In the genomic region with DNA sequence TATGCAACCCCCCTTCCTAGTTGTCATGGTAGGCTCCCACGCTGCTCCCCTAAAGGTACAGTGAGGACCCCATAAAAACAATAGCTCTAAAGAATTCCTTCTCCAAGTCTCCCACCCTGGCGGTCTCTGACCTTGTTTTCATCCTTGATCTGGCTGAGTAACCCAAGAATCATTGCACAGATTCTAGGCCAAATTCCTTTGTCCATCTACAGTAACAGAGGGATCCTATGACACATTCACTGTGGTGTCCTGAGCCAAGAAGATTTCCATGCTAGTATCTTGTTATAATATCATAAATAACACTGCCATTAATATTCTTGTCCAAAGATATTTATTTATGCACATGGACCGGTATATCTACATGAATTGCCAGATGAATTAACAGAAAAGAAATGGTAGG, we compare ENCODE assay signal across 25 cellular contexts.
DNase-seq lines count a peak whose midpoint lies in the region; ATAC-seq, FAIRE-seq and TF ChIP-seq lines count a peak whose summit lies in the region.
"Had no signal": no experiment of that assay in that cellular context is flagged by ENCODE, and none has a peak within 500 bp of the region (broad histone marks: within the 10 kb centered on the region; RNA-seq: fewer than 3 reads in every experiment).

No MANE protein-coding gene starts in this region.

- FAIRE-seq in HTR-8/SVneo (lab: Jason Lieb, UNC): no peak
- FAIRE-seq: A549, G401.6, GM12891, H54, HepG2 had no signal

- intact Hi-C loops in psoas muscle (cut with DNase I) (no loop called here), posterior cingulate gyrus (cut with DNase I) (no loop called here)

- no peak for TF ChIP-seq CTCF in HFFc6 (IDR thresholded peaks at IDR 0.05)
- TF ChIP-seq CTCF in fibroblast of mammary gland (conservative IDR thresholded peaks at IDR 0.05; ENCODE audit: control insufficient read depth, insufficient read depth, low read depth, low read length): no peak
- TF ChIP-seq CTCF in psoas muscle (IDR thresholded peaks at IDR 0.05): no peak

- no peaks in the 10 kb centered on the region for H3K27me3 ChIP-seq in psoas muscle (ENCODE audit: insufficient read depth in 3 of 3, low read length in 2 of 3)
- H3K27me3 ChIP-seq: BLaER1 treated with 17β-estradiol and CSF1 and Interleukin-3, amounts not matched to agents 10 nM and 100 nM had no signal

- H3K36me3 ChIP-seq in psoas muscle (ENCODE audit: insufficient read depth in 1 of 2, low read depth in 1 of 2): no peaks in the 10 kb centered on the region
- H3K36me3 ChIP-seq: BLaER1 treated with 17β-estradiol and CSF1 and Interleukin-3, amounts not matched to agents 10 nM and 100 nM had no signal

- H3K4me3 Mint-ChIP-seq in HFFc6: peak overlapping the region; percentile 5; the same call in 1 of the 2 replicates
- H3K4me3 Mint-ChIP-seq: B cell; CD4-positive, CD25-positive, alpha-beta regulatory T cell; CD8-positive, alpha-beta memory T cell; GM23338; IgD-negative memory B cell had no signal

- H3K27ac Mint-ChIP-seq in HFFc6: peak overlapping the region; percentile 57
- H3K27ac Mint-ChIP-seq: B cell; CD4-positive, CD25-positive, alpha-beta regulatory T cell; CD8-positive, alpha-beta memory T cell; GM23338; IgD-negative memory B cell had no signal

- H3K9me3 Mint-ChIP-seq in HFFc6: peaks cover 50% of the 10 kb centered on the region

- no peak overlapping the region for H3K27ac ChIP-seq in psoas muscle
- H3K27ac ChIP-seq: 22Rv1; A549; BLaER1 treated with 17β-estradiol and CSF1 and Interleukin-3, amounts not matched to agents 10 nM and 100 nM had no signal

- peak; percentile 63 for DNase-seq in AG08395 (ENCODE audit: low spot score)
- DNase-seq in HFFc6: peak; percentile 26
- DNase-seq in fibroblast of mammary gland (ENCODE audit: low read depth): peak; percentile 53
- DNase-seq in psoas muscle: no peak
- DNase-seq in posterior cingulate gyrus: no peak
- no peak for DNase-seq in cerebellum (ENCODE audit: low spot score)
- no peak for DNase-seq in HTR-8/SVneo (ENCODE audit: insufficient read length, low spot score)
- no peak for DNase-seq in C1 segment of cervical spinal cord (lab: John Stamatoyannopoulos, UW)
- DNase-seq: CD4-positive, CD25-positive, alpha-beta regulatory T cell; CD8-positive, alpha-beta memory T cell; COR-L47; DMS 273 treated with DMSO at 0.1 percent for 48 hours; DMS53; DND-41; HCEC 1CT had no signal

- H3K4me1 ChIP-seq in psoas muscle: no peaks in the 10 kb centered on the region
- H3K4me1 ChIP-seq: A549 had no signal

- peaks cover 52% of the 10 kb centered on the region for H3K4me1 Mint-ChIP-seq in HFFc6 (ENCODE audit: low read depth)
- H3K4me1 Mint-ChIP-seq: B cell; CD4-positive, CD25-positive, alpha-beta regulatory T cell; CD8-positive, alpha-beta memory T cell; GM23338; IgD-negative memory B cell had no signal

- H3K36me3 Mint-ChIP-seq in HFFc6 (ENCODE audit: low read depth): peaks cover 48% of the 10 kb centered on the region
- H3K36me3 Mint-ChIP-seq: CD4-positive, CD25-positive, alpha-beta regulatory T cell; CD8-positive, alpha-beta memory T cell; IgD-negative memory B cell had no signal

- H3K27me3 Mint-ChIP-seq in HFFc6 (ENCODE audit: insufficient read depth): no peaks in the 10 kb centered on the region

- H3K9me3 ChIP-seq in psoas muscle: no peaks in the 10 kb centered on the region

- ATAC-seq in psoas muscle: peak; percentile 68 to 94 (median 87)
- ATAC-seq: A549, GM23338, HepG2 had no signal

- H3K4me3 ChIP-seq in fibroblast of mammary gland (ENCODE audit: control insufficient read depth, low read depth, low read length) (no peak overlapping the region), psoas muscle (no peak overlapping the region)
- H3K4me3 ChIP-seq: A549; BLaER1 treated with 17β-estradiol and CSF1 and Interleukin-3, amounts not matched to agents 10 nM and 100 nM; GM23338 had no signal

- WGBS in psoas muscle, 3 donors: 44 to 51% (median 45%) methylated on average over 3 of the region's 3 CpGs

Comparison
In these comparisons a context has a peak if more than half of its experiments do, and no peak if none do; other contexts are left out.
1. DNase-seq: peak in AG08395 (single experiment), HFFc6 (single experiment) and fibroblast of mammary gland (single experiment); none in psoas muscle (0 of 2), posterior cingulate gyrus (0 of 10), cerebellum (single experiment), HTR-8/SVneo (single experiment) and C1 segment of cervical spinal cord (0 of 14).